ENCODE assay signal across 1 cellular context in the genomic region with DNA sequence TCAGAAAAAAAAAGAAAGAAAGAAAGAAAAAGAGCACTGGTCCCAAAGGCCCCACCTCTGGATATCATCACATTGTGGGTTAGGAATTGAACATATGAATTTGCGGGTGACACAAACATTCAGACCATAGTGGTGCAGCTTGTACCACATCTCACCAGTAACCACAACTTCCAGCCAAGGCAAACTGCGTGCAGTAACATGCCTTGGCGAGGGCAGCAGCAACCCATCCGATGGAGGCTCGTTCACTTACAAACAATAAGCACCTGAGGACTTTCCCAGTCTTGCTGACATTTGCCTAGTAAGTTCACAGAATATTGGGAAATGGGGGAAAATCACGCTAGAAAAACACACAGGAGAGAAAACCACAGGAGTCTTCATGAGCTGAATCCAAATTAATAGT.
TF ChIP-seq lines count a peak whose summit lies in the region.

No MANE protein-coding gene starts in this region.

TF ChIP-seq in WTC11, 78 proteins besides CTCF, POLR2A, EP300 and RAD21 (continued from another document):
- TF ChIP-seq, protein P1, sequence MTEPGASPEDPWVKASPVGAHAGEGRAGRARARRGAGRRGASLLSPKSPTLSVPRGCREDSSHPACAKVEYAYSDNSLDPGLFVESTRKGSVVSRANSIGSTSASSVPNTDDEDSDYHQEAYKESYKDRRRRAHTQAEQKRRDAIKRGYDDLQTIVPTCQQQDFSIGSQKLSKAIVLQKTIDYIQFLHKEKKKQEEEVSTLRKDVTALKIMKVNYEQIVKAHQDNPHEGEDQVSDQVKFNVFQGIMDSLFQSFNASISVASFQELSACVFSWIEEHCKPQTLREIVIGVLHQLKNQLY (CRISPR knock-in tag; IDR thresholded peaks at IDR 0.05) = no peak
- TF ChIP-seq ZNF263 (CRISPR knock-in tag; IDR thresholded peaks at IDR 0.05; ENCODE audit: low read depth) = no peak
- no peak for TF ChIP-seq ZBTB21 (CRISPR knock-in tag; IDR thresholded peaks at IDR 0.05; ENCODE audit: borderline replicate concordance)
- no peak for TF ChIP-seq ATF3 (CRISPR knock-in tag; conservative IDR thresholded peaks at IDR 0.05)
- no peak for TF ChIP-seq SMAD4 (CRISPR knock-in tag; IDR thresholded peaks at IDR 0.05)
- TF ChIP-seq, protein P2, sequence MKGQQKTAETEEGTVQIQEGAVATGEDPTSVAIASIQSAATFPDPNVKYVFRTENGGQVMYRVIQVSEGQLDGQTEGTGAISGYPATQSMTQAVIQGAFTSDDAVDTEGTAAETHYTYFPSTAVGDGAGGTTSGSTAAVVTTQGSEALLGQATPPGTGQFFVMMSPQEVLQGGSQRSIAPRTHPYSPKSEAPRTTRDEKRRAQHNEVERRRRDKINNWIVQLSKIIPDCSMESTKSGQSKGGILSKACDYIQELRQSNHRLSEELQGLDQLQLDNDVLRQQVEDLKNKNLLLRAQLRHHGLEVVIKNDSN (CRISPR knock-in tag; IDR thresholded peaks at IDR 0.05) = no peak
